22 cellular contexts compared by ENCODE assay signal in genomic region chr5:9507974-9508373, GRCh38. TPM values are rescaled to one million over a fixed set of nuclear protein-coding genes. Genes with fewer than 3 reads are reported as not detected.
A peak's percentile ranks its signal among the peaks of the same experiment; 100 is the strongest.
DNase-seq lines count a peak whose midpoint lies in the region; TF ChIP-seq lines count a peak whose summit lies in the region.
"Had no signal": no experiment of that assay in that cellular context is flagged by ENCODE, and none has a peak within 500 bp of the region (broad histone marks: within the 10 kb centered on the region; RNA-seq: fewer than 3 reads in every experiment).

No MANE protein-coding gene starts in this region.

- H3K4me3 ChIP-seq in AG04450 (ENCODE audit: low read depth, low read length) (no peak overlapping the region), brain microvascular endothelial cell (ENCODE audit: low read depth, low read length) (no peak overlapping the region), PC-9 (no peak overlapping the region)
- H3K4me3 ChIP-seq: heart left ventricle, right atrium auricular region, SJCRH30 had no signal

- H3K79me2 ChIP-seq in PC-9 (ENCODE audit: low read depth) = no peaks in the 10 kb centered on the region

- CTCF ChIA-PET in AG04450 (lab: Charles Lee) = no interaction called here
- CTCF ChIA-PET in PC-9 (lab: Charles Lee) = no interaction called here

- peak; percentile 44 for DNase-seq in AG04450 (ENCODE audit: low read depth, low spot score)
- DNase-seq in HCEC 1CT = peak; percentile 73
- peak; percentile 59 for DNase-seq in brain microvascular endothelial cell
- peak; percentile 8 for DNase-seq in kidney glomerular epithelial cell (lab: John Stamatoyannopoulos, UW)
- no peak for DNase-seq in PC-9
- DNase-seq in cerebellar nuclear complex (lab: John Stamatoyannopoulos, UW) = no peak
- DNase-seq in effector CD4-positive, alpha-beta T cell = no peak
- DNase-seq in NK-92 (lab: John Stamatoyannopoulos, UW; ENCODE audit: unreplicated experiment) = no peak
- DNase-seq: amniotic stem cell; COR-L47; GOT3; heart left ventricle; islet precursor cell; KBM-7; NCI-H1092 treated with DMSO at 0.1 percent for 48 hours; NCI-H2107; NCI-H526; SJCRH30; stimulated activated naive CD8-positive, alpha-beta T cell treated with anti-CD3 and anti-CD28 coated beads, Interleukin-15, Interleukin-2, amounts not matched to agents 100 U/mL and 50 U/mL, for 24 hours had no signal

- H3K27me3 ChIP-seq in AG04450 (ENCODE audit: control insufficient read depth, insufficient read depth, low read length) (no peaks in the 10 kb centered on the region), brain microvascular endothelial cell (replicated peaks) (no peaks in the 10 kb centered on the region), PC-9 (ENCODE audit: insufficient read depth, low read depth) (no peaks in the 10 kb centered on the region)
- H3K27me3 ChIP-seq: heart left ventricle, right atrium auricular region, SJCRH30 had no signal

- in situ Hi-C loops in brain microvascular endothelial cell (cut with HindIII; ENCODE audit: low pct_ligation_motif_present, low sequenced_read_pairs) = no loop called here

- no peaks in the 10 kb centered on the region for H3K4me1 ChIP-seq in PC-9 (replicated peaks; ENCODE audit: insufficient read depth)
- H3K4me1 ChIP-seq: SJCRH30 had no signal

- H3K4me2 ChIP-seq in PC-9 = no peak overlapping the region

- BruUV-seq in PC-9 (replicated peaks; lab: Mats Ljungman, UMichigan) = no TSS peak

- H3K36me3 ChIP-seq in brain microvascular endothelial cell (replicated peaks) (no peaks in the 10 kb centered on the region), PC-9 (ENCODE audit: low read depth) (no peaks in the 10 kb centered on the region)
- H3K36me3 ChIP-seq: heart left ventricle, right atrium auricular region, SJCRH30 had no signal

- POLR2A ChIA-PET in AG04450 (lab: Yijun Ruan, JAX) (interaction anchor here (0.7 kb wide), 1 partner anchor 1051 kb away, joined by 5 read pairs; no protein-coding TSS in a partner anchor), PC-9 (lab: Charles Lee; ENCODE audit: unreplicated experiment) (no interaction called here)

- H4K20me1 ChIP-seq in PC-9 (ENCODE audit: insufficient read depth) = no peaks in the 10 kb centered on the region

- no peaks in the 10 kb centered on the region for H3K9me2 ChIP-seq in PC-9 (ENCODE audit: insufficient read depth)

- H3K27ac ChIP-seq in AG04450 (ENCODE audit: low read depth, low read length) (peak overlapping the region; percentile 43), brain microvascular endothelial cell (no peak overlapping the region), PC-9 (no peak overlapping the region)
- H3K27ac ChIP-seq: heart left ventricle, right atrium auricular region, SJCRH30 had no signal

- intact Hi-C loops in PC-9 (cut with micrococcal nuclease; ENCODE audit: unreplicated experiment) = no loop called here

- TF ChIP-seq CTCF in AG04450 (IDR thresholded peaks at IDR 0.05; ENCODE audit: low read depth, low read length) (no peak), brain microvascular endothelial cell (IDR thresholded peaks at IDR 0.05; ENCODE audit: low read depth, low read length, missing control alignments) (no peak), PC-9 (conservative IDR thresholded peaks at IDR 0.05) (no peak)

- H3K9me3 ChIP-seq in AG04450 (ENCODE audit: control insufficient read depth, insufficient read depth, low read length) = no peaks in the 10 kb centered on the region
- H3K9me3 ChIP-seq in PC-9 (ENCODE audit: insufficient read depth, low read depth) = no peaks in the 10 kb centered on the region
- H3K9me3 ChIP-seq: heart left ventricle, right atrium auricular region, SJCRH30 had no signal

- H3F3A ChIP-seq in PC-9 (ENCODE audit: insufficient read depth, low read depth) = no peaks in the 10 kb centered on the region

- H2AFZ ChIP-seq in PC-9 = no peak overlapping the region

RNA-seq across cellular contexts. Expression of gene SEMA5A, which starts 37.9 kb away (rescaled TPM):
- 28.0 and 31.8 TPM in 2 replicates for polyA plus RNA-seq in AG04450 (2011; rRNA removed)
- 165 and 221 TPM in 2 replicates for polyA minus RNA-seq in AG04450 (2011; rRNA and poly(A)+ RNA removed)
- not detected in 2 replicates for total RNA-seq in PC-9 (2021)
- total RNA-seq: activated CD8-positive, alpha-beta memory T cell treated with anti-CD3 and anti-CD28 coated beads for 36 hours; activated T-helper 17 cell treated with anti-CD3 and anti-CD28 coated beads, Interleukin-2, amount 50 U/mL, for 72 hours; SJCRH30 had no signal

Comparison
In these comparisons a context has a peak if more than half of its experiments do, and no peak if none do; other contexts are left out.
1. DNase-seq: peak in AG04450 (single experiment), HCEC 1CT (single experiment), brain microvascular endothelial cell (single experiment) and kidney glomerular epithelial cell (single experiment); none in PC-9 (0 of 2), cerebellar nuclear complex (0 of 2), effector CD4-positive, alpha-beta T cell (single experiment) and NK-92 (single experiment).